9 cellular contexts compared by ENCODE assay signal in the genomic region with DNA sequence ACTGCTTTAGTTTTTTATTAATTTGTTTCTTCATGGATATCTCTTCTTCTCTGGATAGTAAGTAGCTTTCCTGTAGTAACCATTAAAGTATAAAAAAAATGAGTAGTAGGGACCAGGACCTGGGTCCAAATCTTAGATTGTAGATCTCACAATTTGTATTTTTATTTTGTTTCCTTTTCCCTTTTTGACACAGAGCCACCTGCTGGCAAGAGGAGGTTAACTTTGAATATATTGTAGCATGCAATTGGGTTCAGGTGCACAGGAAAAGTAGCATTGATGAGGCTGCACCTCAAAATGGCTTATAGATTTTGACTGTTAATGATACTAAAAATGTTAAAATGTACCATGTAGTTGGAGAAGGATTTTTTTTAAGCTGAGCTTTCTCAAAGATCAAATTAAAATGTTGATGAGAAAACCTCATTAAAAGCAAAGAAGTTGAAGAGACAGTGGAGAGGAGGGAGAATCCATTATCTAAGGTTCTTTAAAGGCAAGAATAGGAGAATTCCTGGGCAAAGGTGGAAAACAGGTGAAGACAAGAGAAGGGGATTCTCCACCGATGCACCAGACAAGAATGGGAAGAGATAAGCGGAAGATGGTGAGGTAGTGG. TPM values are rescaled to one million over a fixed set of nuclear protein-coding genes. Genes with fewer than 3 reads are reported as not detected.
A peak's percentile ranks its signal among the peaks of the same experiment; 100 is the strongest.
DNase-seq lines count a peak whose midpoint lies in the region; ATAC-seq and TF ChIP-seq lines count a peak whose summit lies in the region.
"Had no signal": no experiment of that assay in that cellular context is flagged by ENCODE, and none has a peak within 500 bp of the region (broad histone marks: within the 10 kb centered on the region; RNA-seq: fewer than 3 reads in every experiment).

No MANE protein-coding gene starts in this region.

- CTCF ChIA-PET in activated naive CD4-positive, alpha-beta T cell treated with anti-CD3 and anti-CD28 coated beads, Interleukin-2, amount 10 ng/mL, durations not matched to agents 7 days and 5 days (lab: Charles Lee): interaction anchor here (0.6 to 1.1 kb wide), 5 partner anchors 19 to 646 kb away, joined by 3 to 6 read pairs (median 4); no protein-coding TSS in a partner anchor

- no peaks in the 10 kb centered on the region for H3K4me1 Mint-ChIP-seq in activated naive CD4-positive, alpha-beta T cell treated with anti-CD3 and anti-CD28 coated beads, Interleukin-2, amount 10 ng/mL, durations not matched to agents 7 days and 5 days

- WGBS in sigmoid colon, 2 donors: 92 to 95% methylated on average over 2 of the region's 2 CpGs

- TF ChIP-seq POLR2A in sigmoid colon (IDR thresholded peaks at IDR 0.05): no peak

- no peaks in the 10 kb centered on the region for H3K9me3 ChIP-seq in colonic mucosa
- H3K9me3 ChIP-seq in sigmoid colon: no peaks in the 10 kb centered on the region

- intact Hi-C loops in colonic mucosa (cut with DNase I) (loop anchor here (10.0 kb wide), 1 partner anchor 596 kb away; no protein-coding TSS in a partner anchor), sigmoid colon (cut with DNase I) (no loop called here)

- H3K27ac Mint-ChIP-seq in activated naive CD4-positive, alpha-beta T cell treated with anti-CD3 and anti-CD28 coated beads, Interleukin-2, amount 10 ng/mL, durations not matched to agents 7 days and 5 days: no peak overlapping the region

- H3K4me3 ChIP-seq in colonic mucosa (no peak overlapping the region), sigmoid colon (no peak overlapping the region)
- H3K4me3 ChIP-seq: skin epidermis had no signal

- no peak overlapping the region for H3K9ac ChIP-seq in colonic mucosa (ENCODE audit: low read depth in 2 of 2, low read length in 2 of 2)

- TF ChIP-seq CTCF in colonic mucosa (IDR thresholded peaks at IDR 0.05) (peak; percentile 33), sigmoid colon (IDR thresholded peaks at IDR 0.05) (peak in 3 of 4 experiments; percentile 10 to 23 (median 10))

- H3K36me3 Mint-ChIP-seq in activated naive CD4-positive, alpha-beta T cell treated with anti-CD3 and anti-CD28 coated beads, Interleukin-2, amount 10 ng/mL, durations not matched to agents 7 days and 5 days: no peaks in the 10 kb centered on the region

- peaks cover 4% of the 10 kb centered on the region for H3K27me3 Mint-ChIP-seq in activated naive CD4-positive, alpha-beta T cell treated with anti-CD3 and anti-CD28 coated beads, Interleukin-2, amount 10 ng/mL, durations not matched to agents 7 days and 5 days

- H3K9me3 Mint-ChIP-seq in activated naive CD4-positive, alpha-beta T cell treated with anti-CD3 and anti-CD28 coated beads, Interleukin-2, amount 10 ng/mL, durations not matched to agents 7 days and 5 days: no peaks in the 10 kb centered on the region

- H3K4me1 ChIP-seq in colonic mucosa (no peaks in the 10 kb centered on the region), sigmoid colon (no peaks in the 10 kb centered on the region)

- no peak for TF ChIP-seq EP300 in sigmoid colon (IDR thresholded peaks at IDR 0.05)

- no peak overlapping the region for H3K4me3 Mint-ChIP-seq in activated naive CD4-positive, alpha-beta T cell treated with anti-CD3 and anti-CD28 coated beads, Interleukin-2, amount 10 ng/mL, durations not matched to agents 7 days and 5 days

- ATAC-seq in GM18858 (IDR thresholded peaks at IDR 0.05; ENCODE audit: unreplicated experiment): no peak

- peak; percentile 23 for DNase-seq in activated naive CD4-positive, alpha-beta T cell treated with anti-CD3 and anti-CD28 coated beads, Interleukin-2, amount 10 ng/mL, durations not matched to agents 7 days and 5 days
- DNase-seq in activated naive CD4-positive, alpha-beta T cell (lab: John Stamatoyannopoulos, UW): no peak
- DNase-seq in LHCN-M2 (ENCODE audit: low read depth) (peak; percentile 29), colonic mucosa (peak; percentile 27), sigmoid colon (no peak), superior temporal gyrus (ENCODE audit: extremely low spot score) (no peak), NCI-H2029 (lab: John Stamatoyannopoulos, UW) (no peak)

- H3K36me3 ChIP-seq in colonic mucosa (no peaks in the 10 kb centered on the region), sigmoid colon (no peaks in the 10 kb centered on the region)

- H3K27me3 ChIP-seq in colonic mucosa (no peaks in the 10 kb centered on the region), sigmoid colon (no peaks in the 10 kb centered on the region)

- H3K27ac ChIP-seq in colonic mucosa: no peak overlapping the region
- H3K27ac ChIP-seq in sigmoid colon: no peak overlapping the region
- H3K27ac ChIP-seq: skin epidermis had no signal

RNA-seq across cellular contexts. Expression of gene HPGDS, which starts 48.3 kb away (rescaled TPM):
- total RNA-seq in LHCN-M2 (2014; rRNA removed) (not detected in 2 replicates), colonic mucosa (1 to 10 TPM; 1.5 to 1.7 TPM), sigmoid colon (1 to 10 TPM in 3 of 4 donors, under 1 TPM in 1; 0.54 to 2.2 (median 1.7) TPM)
- polyA plus RNA-seq in LHCN-M2 (2012): not detected
- polyA plus RNA-seq in sigmoid colon: 1 to 10 TPM; 1.0 to 3.7 (median 3.6) TPM

Comparison
In these comparisons a context has a peak if more than half of its experiments do, and no peak if none do; other contexts are left out.
1. DNase-seq: peak in activated naive CD4-positive, alpha-beta T cell treated with anti-CD3 and anti-CD28 coated beads, Interleukin-2, amount 10 ng/mL, durations not matched to agents 7 days and 5 days (single experiment), LHCN-M2 (single experiment) and colonic mucosa (single experiment); none in activated naive CD4-positive, alpha-beta T cell (0 of 4), sigmoid colon (single experiment), superior temporal gyrus (single experiment) and NCI-H2029 (single experiment).